In genomic region chr4:113951263-113951662, GRCh38 we compare ENCODE assay signal across 12 cellular contexts. TPM values are rescaled to one million over a fixed set of nuclear protein-coding genes. Genes with fewer than 3 reads are reported as not detected.
DNase-seq lines count a peak whose midpoint lies in the region; ATAC-seq and TF ChIP-seq lines count a peak whose summit lies in the region.
"Had no signal": no experiment of that assay in that cellular context is flagged by ENCODE, and none has a peak within 500 bp of the region (broad histone marks: within the 10 kb centered on the region; RNA-seq: fewer than 3 reads in every experiment).

No MANE protein-coding gene starts in this region.

- H3K27me3 ChIP-seq in esophagus squamous epithelium (no peaks in the 10 kb centered on the region), lung (ENCODE audit: control insufficient read depth, insufficient read depth) (no peaks in the 10 kb centered on the region), thoracic aorta (replicated peaks; ENCODE audit: insufficient read depth) (no peaks in the 10 kb centered on the region)
- H3K27me3 ChIP-seq: thyroid gland had no signal

- H3K36me3 ChIP-seq in esophagus squamous epithelium (no peaks in the 10 kb centered on the region), lung (ENCODE audit: control insufficient read depth in 2 of 2, insufficient read depth in 2 of 2, low read length in 2 of 2) (no peaks in the 10 kb centered on the region), thoracic aorta (no peaks in the 10 kb centered on the region)
- H3K36me3 ChIP-seq: thyroid gland had no signal

- WGBS in esophagus squamous epithelium, 2 donors: 18 to 35% methylated on average over 6 of the region's 6 CpGs
- 50 to 60% methylated on average over 6 of the region's 6 CpGs for WGBS in lung, 2 donors

- intact Hi-C loops in esophagus squamous epithelium (cut with DNase I): no loop called here

- TF ChIP-seq CTCF in esophagus squamous epithelium (IDR thresholded peaks at IDR 0.05) (no peak), lung (IDR thresholded peaks at IDR 0.05; ENCODE audit: control extremely low read depth, extremely low read depth) (no peak), thoracic aorta (IDR thresholded peaks at IDR 0.05) (no peak)

- H3K4me1 ChIP-seq in esophagus squamous epithelium: peaks cover 0 to 38% (median 4%) of the 10 kb centered on the region in 3 donors
- H3K4me1 ChIP-seq in lung (ENCODE audit: control insufficient read depth in 2 of 2, insufficient read depth in 2 of 2, low read length in 2 of 2): no peaks in the 10 kb centered on the region
- peaks cover 5 to 18% of the 10 kb centered on the region in 2 donors for H3K4me1 ChIP-seq in thoracic aorta (ENCODE audit: control insufficient read depth in 1 of 2, low read depth in 2 of 2)
- H3K4me1 ChIP-seq: thyroid gland had no signal

- H3K4me3 ChIP-seq in esophagus squamous epithelium: no peak overlapping the region
- no peak overlapping the region for H3K4me3 ChIP-seq in lung
- peak overlapping the region; percentile 25 for H3K4me3 ChIP-seq in thoracic aorta
- H3K4me3 ChIP-seq: thyroid gland had no signal

- peak; percentile 76 for DNase-seq in NCI-H446 treated with DMSO at 0.1 percent for 48 hours (lab: John Stamatoyannopoulos, UW)
- DNase-seq in esophagus squamous epithelium (lab: John Stamatoyannopoulos, UW): no peak
- DNase-seq in lung (ENCODE audit: low spot score): no peak
- DNase-seq in thoracic aorta (ENCODE audit: low spot score): no peak
- DNase-seq in AML-193 (lab: John Stamatoyannopoulos, UW): no peak
- DNase-seq in NCI-H1105 (lab: John Stamatoyannopoulos, UW): no peak
- no peak for DNase-seq in T-helper 9 cell
- DNase-seq: activated T-cell treated with anti-CD3 and anti-CD28 coated beads, Interleukin-2, amount 50 U/mL, for 48 hours; KG1; NCI-H1930; SW 1271; thyroid gland had no signal

- H3K9me3 ChIP-seq in esophagus squamous epithelium (no peaks in the 10 kb centered on the region), lung (ENCODE audit: control insufficient read depth in 2 of 2, insufficient read depth in 1 of 2, low read length in 1 of 2) (no peaks in the 10 kb centered on the region), thoracic aorta (no peaks in the 10 kb centered on the region)
- H3K9me3 ChIP-seq: thyroid gland had no signal

- TF ChIP-seq POLR2A in esophagus squamous epithelium (IDR thresholded peaks at IDR 0.05): no peak

- ATAC-seq in lung (ENCODE audit: insufficient read depth, low FRiP score) (peak; percentile 51), thoracic aorta (ENCODE audit: insufficient number of reproducible peaks, low FRiP score, low read depth) (no peak)

- H3K27ac ChIP-seq in esophagus squamous epithelium (peak overlapping the region in 3 of 4 donors; percentile 20 to 61 (median 36)), lung (ENCODE audit: low read depth in 1 of 2, low read length in 1 of 2) (no peak overlapping the region), thoracic aorta (peak overlapping the region in 1 of 2 donors; percentile 46)
- H3K27ac ChIP-seq: thyroid gland had no signal

RNA-seq across cellular contexts. Expression of gene ARSJ, which starts 28.2 kb away (rescaled TPM):
- total RNA-seq in esophagus squamous epithelium (10 to 100 TPM in 1 of 4 donors, 1 to 10 TPM in 3; 2.7 to 10.3 (median 5.8) TPM), lung (10 to 100 TPM in 1 of 2 donors, 1 to 10 TPM in 1; 8.0 to 20.6 TPM), thoracic aorta (10 to 100 TPM; 15.0 to 25.0 TPM)
- 1 to 10 TPM; 2.3 to 5.1 TPM for polyA plus RNA-seq in lung

Comparison
In these comparisons a context has a peak if more than half of its experiments do, and no peak if none do; other contexts are left out.
1. H3K27ac ChIP-seq: peak in esophagus squamous epithelium (3 of 4); none in lung (0 of 2).